11 cellular contexts compared by ENCODE assay signal in the genomic region with DNA sequence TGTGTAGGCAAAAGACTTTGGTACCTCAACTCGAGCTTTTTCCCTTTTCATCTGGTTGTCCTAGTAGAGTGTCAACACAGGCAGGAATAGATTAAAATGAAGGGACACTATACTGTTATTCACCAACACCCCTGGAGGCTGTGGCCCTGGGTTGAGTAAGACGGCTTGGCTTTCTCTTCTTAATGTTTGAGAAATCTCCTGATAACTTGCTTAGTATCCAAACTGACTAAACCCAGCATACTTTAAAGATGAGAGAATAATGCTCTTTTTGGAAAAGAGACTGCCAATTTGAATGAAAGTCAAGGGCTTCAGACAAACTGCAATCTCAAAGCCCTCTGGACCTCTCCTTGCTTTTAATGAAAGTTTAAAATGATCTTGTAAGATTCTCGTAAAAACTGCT. TPM values are rescaled to one million over a fixed set of nuclear protein-coding genes. Genes with fewer than 3 reads are reported as not detected.
A peak's percentile ranks its signal among the peaks of the same experiment; 100 is the strongest.
DNase-seq lines count a peak whose midpoint lies in the region; ATAC-seq and TF ChIP-seq lines count a peak whose summit lies in the region.
"Had no signal": no experiment of that assay in that cellular context is flagged by ENCODE, and none has a peak within 500 bp of the region (broad histone marks: within the 10 kb centered on the region; RNA-seq: fewer than 3 reads in every experiment).

No MANE protein-coding gene starts in this region.

- H3K4me3 Mint-ChIP-seq in T-helper 17 cell: no peak overlapping the region

- TF ChIP-seq EP300 in sigmoid colon (IDR thresholded peaks at IDR 0.05): no peak

- H3K27me3 ChIP-seq in sigmoid colon: no peaks in the 10 kb centered on the region

- CTCF ChIA-PET in RWPE1 (lab: Yijun Ruan, JAX): interaction anchor here (0.5 kb wide), 1 partner anchor 27 kb away, joined by 4 read pairs; no protein-coding TSS in a partner anchor

- H3K9me3 ChIP-seq in T-helper 17 cell (ENCODE audit: control insufficient read depth, low read length, poor library complexity, severe bottlenecking): no peaks in the 10 kb centered on the region
- no peaks in the 10 kb centered on the region for H3K9me3 ChIP-seq in sigmoid colon
- H3K9me3 ChIP-seq: mucosa of descending colon had no signal

- H3K27ac ChIP-seq in sigmoid colon (peak overlapping the region; percentile 96 to 98 (median 98)), RWPE1 (no peak overlapping the region)

- no peaks in the 10 kb centered on the region for H3K36me3 ChIP-seq in sigmoid colon

- DNase-seq in EH (ENCODE audit: low read depth) (peak; percentile 83), T-helper 17 cell (no peak), foreskin fibroblast (peak; percentile 51 to 73), sigmoid colon (peak; percentile 75), RWPE1 (ENCODE audit: low spot score) (no peak), islet precursor cell (no peak), GM10266 (ENCODE audit: extremely low spot score) (no peak)
- DNase-seq: NCI-H524 treated with DMSO at 0.1 percent for 48 hours; stimulated activated CD4-positive, alpha-beta T cell treated with anti-CD3 and anti-CD28 coated beads, Interleukin-4, amount 100 ng/mL, for 4 hours had no signal

- no peak for ATAC-seq in T-helper 17 cell
- no peak for ATAC-seq in HG02870 (IDR thresholded peaks at IDR 0.05; ENCODE audit: unreplicated experiment)
- ATAC-seq: mucosa of descending colon had no signal

- TF ChIP-seq CTCF in foreskin fibroblast (IDR thresholded peaks at IDR 0.05; ENCODE audit: low read depth, low read length) (no peak), sigmoid colon (IDR thresholded peaks at IDR 0.05) (no peak), RWPE1 (conservative IDR thresholded peaks at IDR 0.05; ENCODE audit: low read depth) (no peak), GM10266 (IDR thresholded peaks at IDR 0.05; ENCODE audit: control insufficient read depth, insufficient read depth, low read depth, missing control alignments) (no peak)

- WGBS in sigmoid colon, 2 donors: 52 to 65% methylated on average over 3 of the region's 3 CpGs

- intact Hi-C loops in sigmoid colon (cut with DNase I): loop anchor here (10.0 kb wide), 1 partner anchor 207 kb away; no protein-coding TSS in a partner anchor

- POLR2A ChIA-PET in RWPE1 (lab: Yijun Ruan, JAX; ENCODE audit: low non-redundant PET): no interaction called here

- peaks cover 24% of the 10 kb centered on the region for H3K4me1 Mint-ChIP-seq in T-helper 17 cell

- no peaks in the 10 kb centered on the region for H3K36me3 Mint-ChIP-seq in T-helper 17 cell (ENCODE audit: low read depth)

- H3K4me1 ChIP-seq in sigmoid colon: peaks cover 0 to 29% (median 26%) of the 10 kb centered on the region in 4 donors

- TF ChIP-seq POLR2A in sigmoid colon (IDR thresholded peaks at IDR 0.05): no peak

- H3K27ac Mint-ChIP-seq in T-helper 17 cell: peak overlapping the region; percentile 32

- H3K4me3 ChIP-seq in foreskin fibroblast (ENCODE audit: low read depth in 1 of 2, low read length in 2 of 2) (no peak overlapping the region), sigmoid colon (no peak overlapping the region)
- H3K4me3 ChIP-seq: mucosa of descending colon had no signal

- no peaks in the 10 kb centered on the region for H3K27me3 Mint-ChIP-seq in T-helper 17 cell

RNA-seq across cellular contexts. Expression of a gene that starts 2.6 kb away (rescaled TPM):
- total RNA-seq in T-helper 17 cell (1 to 10 TPM; 4.8 to 9.5 TPM), sigmoid colon (10 to 100 TPM in 2 of 4 donors, 1 to 10 TPM in 2; 7.9 to 11.8 (median 9.3) TPM)
- polyA plus RNA-seq in sigmoid colon: 1 to 10 TPM; 4.2 to 5.1 (median 4.3) TPM

Comparison
In these comparisons a context has a peak if more than half of its experiments do, and no peak if none do; other contexts are left out.
1. DNase-seq: peak in EH (single experiment), foreskin fibroblast (2 of 2) and sigmoid colon (single experiment); none in T-helper 17 cell (0 of 3), RWPE1 (single experiment), islet precursor cell (single experiment) and GM10266 (single experiment).